In the genomic region with DNA sequence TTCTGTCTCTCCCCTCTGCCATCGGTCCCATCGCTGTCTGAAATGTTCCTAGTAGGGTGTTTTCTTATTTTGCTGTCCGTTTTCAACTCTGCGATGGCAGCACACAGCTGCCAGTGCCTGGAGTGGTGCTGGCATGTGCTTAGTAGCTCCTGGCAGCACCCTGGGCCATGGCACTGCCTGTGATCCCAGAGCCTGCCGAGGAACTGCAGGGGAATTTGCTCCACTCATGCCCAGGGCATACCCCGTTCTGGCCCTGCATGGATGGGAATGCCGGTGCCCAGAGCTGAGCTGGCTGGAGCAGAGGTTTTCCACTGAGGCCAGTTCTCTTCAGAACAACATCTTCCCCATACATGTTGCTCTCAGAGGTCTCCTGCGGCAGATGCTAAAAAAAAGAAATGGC, we compare ENCODE assay signal across 1 cellular context.
TF ChIP-seq lines count a peak whose summit lies in the region.

No MANE protein-coding gene starts in this region.

TF ChIP-seq in HepG2, 621 proteins besides CTCF, POLR2A, EP300 and RAD21:
- TF ChIP-seq ARNT2 (CRISPR knock-in tag; IDR thresholded peaks at IDR 0.05; ENCODE audit: low read depth): 0 out of 2 replicates have a peak, but pooled peaks have one; percentile 32
- no peak for TF ChIP-seq FOXA3 (CRISPR knock-in tag; IDR thresholded peaks at IDR 0.05)
